9 cellular contexts compared by ENCODE assay signal in genomic region chr11:44681698-44682097, GRCh38. TPM values are rescaled to one million over a fixed set of nuclear protein-coding genes. Genes with fewer than 3 reads are reported as not detected.
A peak's percentile ranks its signal among the peaks of the same experiment; 100 is the strongest.
DNase-seq lines count a peak whose midpoint lies in the region; ATAC-seq and TF ChIP-seq lines count a peak whose summit lies in the region.
"Had no signal": no experiment of that assay in that cellular context is flagged by ENCODE, and none has a peak within 500 bp of the region (broad histone marks: within the 10 kb centered on the region; RNA-seq: fewer than 3 reads in every experiment).

No MANE protein-coding gene starts in this region.

- intact Hi-C loops in activated naive CD4-positive, alpha-beta T cell treated with anti-CD3 and anti-CD28 coated beads for 36 hours (cut with micrococcal nuclease), result loop anchor here (2.0 kb wide), 3 partner anchors 45 to 181 kb away; partner anchors contain the start of gene TSPAN18

- no peak for DNase-seq in activated naive CD4-positive, alpha-beta T cell treated with anti-CD3 and anti-CD28 coated beads for 36 hours
- no peak for DNase-seq in activated naive CD4-positive, alpha-beta T cell treated with anti-CD3 and anti-CD28 coated beads, Interleukin-2, amount 50 U/mL, for 16 hours
- no peak for DNase-seq in T-cell
- no peak for DNase-seq in effector memory CD8-positive, alpha-beta T cell
- DNase-seq in stromal cell of bone marrow (ENCODE audit: low read depth), result peak; percentile 33
- DNase-seq in foreskin keratinocyte, result no peak
- DNase-seq: NCI-H146 had no signal

- POLR2A ChIA-PET in T-cell (lab: Charles Lee), result interaction anchor here in 1 of 2 donors (0.6 kb wide), 1 partner anchor 47 kb away, joined by 3 read pairs; no protein-coding TSS in a partner anchor

- H3K4me1 ChIP-seq in foreskin keratinocyte, result no peaks in the 10 kb centered on the region

- TF ChIP-seq CTCF in foreskin keratinocyte (conservative IDR thresholded peaks at IDR 0.05), result no peak

- H3K4me3 Mint-ChIP-seq in activated naive CD4-positive, alpha-beta T cell treated with anti-CD3 and anti-CD28 coated beads for 36 hours, result no peak overlapping the region
- H3K4me3 Mint-ChIP-seq in T-cell, result peak overlapping the region; percentile 70 to 81 (median 72)
- H3K4me3 Mint-ChIP-seq in effector memory CD8-positive, alpha-beta T cell, result peak overlapping the region; percentile 16 to 71

- no peaks in the 10 kb centered on the region for H3K9me3 Mint-ChIP-seq in activated naive CD4-positive, alpha-beta T cell treated with anti-CD3 and anti-CD28 coated beads for 36 hours
- no peaks in the 10 kb centered on the region for H3K9me3 Mint-ChIP-seq in T-cell
- H3K9me3 Mint-ChIP-seq in effector memory CD8-positive, alpha-beta T cell, result no peaks in the 10 kb centered on the region

- peak overlapping the region; percentile 27 for H3K27ac Mint-ChIP-seq in activated naive CD4-positive, alpha-beta T cell treated with anti-CD3 and anti-CD28 coated beads for 36 hours
- H3K27ac Mint-ChIP-seq in T-cell, result peak overlapping the region; percentile 60 to 77
- peak overlapping the region; percentile 16 to 82 for H3K27ac Mint-ChIP-seq in effector memory CD8-positive, alpha-beta T cell

- no peak overlapping the region for H3K27ac ChIP-seq in foreskin keratinocyte

- H3K27me3 Mint-ChIP-seq in activated naive CD4-positive, alpha-beta T cell treated with anti-CD3 and anti-CD28 coated beads for 36 hours (ENCODE audit: low read depth), result no peaks in the 10 kb centered on the region
- no peaks in the 10 kb centered on the region for H3K27me3 Mint-ChIP-seq in T-cell
- no peaks in the 10 kb centered on the region for H3K27me3 Mint-ChIP-seq in effector memory CD8-positive, alpha-beta T cell

- peaks cover 7% of the 10 kb centered on the region for H3K27me3 ChIP-seq in foreskin keratinocyte

- ATAC-seq in T-cell (replicated peaks in 1 of 4), result peak in 2 of 4 experiments; percentile 2 to 9
- no peak for ATAC-seq in effector memory CD8-positive, alpha-beta T cell (replicated peaks)
- ATAC-seq in GM21723 (IDR thresholded peaks at IDR 0.05; ENCODE audit: unreplicated experiment), result no peak
- ATAC-seq in foreskin keratinocyte, result no peak
- ATAC-seq in HG03139 (IDR thresholded peaks at IDR 0.05; ENCODE audit: unreplicated experiment), result no peak

- CTCF ChIA-PET in activated naive CD4-positive, alpha-beta T cell treated with anti-CD3 and anti-CD28 coated beads for 36 hours (lab: Charles Lee), result no interaction called here
- CTCF ChIA-PET in T-cell (lab: Charles Lee), result no interaction called here

- peaks cover 46% of the 10 kb centered on the region for H3K4me1 Mint-ChIP-seq in activated naive CD4-positive, alpha-beta T cell treated with anti-CD3 and anti-CD28 coated beads for 36 hours (ENCODE audit: low read depth)
- H3K4me1 Mint-ChIP-seq in T-cell, result peaks cover 51 to 72% (median 60%) of the 10 kb centered on the region in 3 donors
- H3K4me1 Mint-ChIP-seq in effector memory CD8-positive, alpha-beta T cell (ENCODE audit: low read depth in 2 of 2), result peaks cover 29 to 30% of the 10 kb centered on the region in 2 donors

- no peaks in the 10 kb centered on the region for H3K36me3 Mint-ChIP-seq in activated naive CD4-positive, alpha-beta T cell treated with anti-CD3 and anti-CD28 coated beads for 36 hours (ENCODE audit: low read depth)
- H3K36me3 Mint-ChIP-seq in T-cell, result no peaks in the 10 kb centered on the region
- peaks cover 2% of the 10 kb centered on the region for H3K36me3 Mint-ChIP-seq in effector memory CD8-positive, alpha-beta T cell (ENCODE audit: insufficient read depth)

RNA-seq across cellular contexts. Expression of gene TSPAN18, which starts 45.1 kb away (rescaled TPM):
- 1 to 10 TPM; 7.3 to 8.4 TPM for total RNA-seq in activated naive CD4-positive, alpha-beta T cell treated with anti-CD3 and anti-CD28 coated beads for 36 hours
- total RNA-seq in T-cell (10 to 100 TPM; 18.4 to 59.1 (median 25.7) TPM), foreskin keratinocyte (0.04 TPM in 1 of 2 replicates, not detected in the other)
- 0.06 TPM in 1 of 2 replicates, not detected in the other for polyA plus RNA-seq in foreskin keratinocyte
